In genomic region chr16:67173808-67174705, GRCh38 we compare ENCODE assay signal across 8 cellular contexts. TPM values are rescaled to one million over a fixed set of nuclear protein-coding genes. Genes with fewer than 3 reads are reported as not detected.
DNase-seq lines count a peak whose midpoint lies in the region; ATAC-seq and TF ChIP-seq lines count a peak whose summit lies in the region.

No MANE protein-coding gene starts in this region.

- H3K27ac Mint-ChIP-seq in naive thymus-derived CD8-positive, alpha-beta T cell = peak overlapping the region in 3 of 10 donors; percentile 53 to 62 (median 60)
- peak overlapping the region; percentile 94 for H3K27ac Mint-ChIP-seq in type B pancreatic cell

- peaks cover 38 to 86% (median 49%) of the 10 kb centered on the region in 5 donors for H3K27me3 Mint-ChIP-seq in naive thymus-derived CD8-positive, alpha-beta T cell
- peaks cover 69% of the 10 kb centered on the region for H3K27me3 Mint-ChIP-seq in type B pancreatic cell

- no peaks in the 10 kb centered on the region for H3K79me2 ChIP-seq in OCI-LY7 (ENCODE audit: insufficient read depth, low read depth, low read length)

- peak; percentile 81 for DNase-seq in AG10803 (ENCODE audit: low read depth)
- peak; percentile 92 for DNase-seq in HPDE6-E6E7 (ENCODE audit: extremely low spot score)
- peak; percentile 35 for DNase-seq in OCI-LY7 (ENCODE audit: low spot score)
- peak; percentile 59 for DNase-seq in activated gamma-delta T cell treated with Interleukin-2 at 50 U/mL for 16 hours
- peak; percentile 72 for DNase-seq in fibroblast of the aortic adventitia (ENCODE audit: low read depth)
- peak in 9 of 10 donors; percentile 41 to 76 (median 50) for DNase-seq in naive thymus-derived CD8-positive, alpha-beta T cell
- DNase-seq in type B pancreatic cell (ENCODE audit: extremely low spot score, unreplicated experiment) = no peak

- TF ChIP-seq CTCF in AG10803 (conservative IDR thresholded peaks at IDR 0.05; ENCODE audit: low read length) = peak; percentile 26; the same call in 1 of the 2 replicates
- 0 out of 2 replicates have a peak, but pooled peaks have one; percentile 10 for TF ChIP-seq CTCF in OCI-LY7 (conservative IDR thresholded peaks at IDR 0.05; ENCODE audit: low read length)
- peak; percentile 14 for TF ChIP-seq CTCF in fibroblast of the aortic adventitia (IDR thresholded peaks at IDR 0.05; ENCODE audit: insufficient read depth, low read length)
- TF ChIP-seq CTCF in type B pancreatic cell (conservative IDR thresholded peaks at IDR 0.05) = peak; percentile 36

- H3K4me3 ChIP-seq in AG10803 (ENCODE audit: low read length) (peak overlapping the region; percentile 59), OCI-LY7 (ENCODE audit: low read depth, low read length, poor library complexity, severe bottlenecking) (peak overlapping the region; percentile 31), fibroblast of the aortic adventitia (ENCODE audit: low read depth, low read length) (peak overlapping the region; percentile 55)

- peak; percentile 45 for ATAC-seq in GM18517 (IDR thresholded peaks at IDR 0.05; ENCODE audit: unreplicated experiment)
- ATAC-seq in naive thymus-derived CD8-positive, alpha-beta T cell = peak; percentile 79 to 87

- H3K4me2 ChIP-seq in OCI-LY7 (ENCODE audit: low read length) = peak overlapping the region; percentile 65

- H3K4me3 Mint-ChIP-seq in naive thymus-derived CD8-positive, alpha-beta T cell = peak overlapping the region; percentile 72 to 97 (median 88)
- H3K4me3 Mint-ChIP-seq in type B pancreatic cell = peak overlapping the region; percentile 88

- H3K36me3 ChIP-seq in OCI-LY7 (ENCODE audit: insufficient read depth, low read length) = no peaks in the 10 kb centered on the region

- H3K4me1 ChIP-seq in OCI-LY7 (ENCODE audit: insufficient read depth, low read length, poor library complexity, severe bottlenecking) = peaks cover 32% of the 10 kb centered on the region

- no peak overlapping the region for H3K27ac ChIP-seq in OCI-LY7 (ENCODE audit: low read depth, low read length, poor library complexity, severe bottlenecking)

- no peaks in the 10 kb centered on the region for H4K20me1 ChIP-seq in OCI-LY7 (ENCODE audit: insufficient read depth, low read length)

- POLR2A ChIA-PET in OCI-LY7 (lab: Charles Lee) = interaction anchor here (0.6 to 1.0 kb wide), 2 partner anchors 119 to 221 kb away, joined by 4 to 6 read pairs; no protein-coding TSS in a partner anchor
- POLR2A ChIA-PET in naive thymus-derived CD8-positive, alpha-beta T cell (lab: Charles Lee) = interaction anchor here (0.9 to 1.4 kb wide), 4 partner anchors 11 to 305 kb away, joined by 3 to 6 read pairs (median 4); no protein-coding TSS in a partner anchor

- no peaks in the 10 kb centered on the region for H3K9me3 Mint-ChIP-seq in naive thymus-derived CD8-positive, alpha-beta T cell
- H3K9me3 Mint-ChIP-seq in type B pancreatic cell = no peaks in the 10 kb centered on the region

- peaks cover 0 to 3% (median 0%) of the 10 kb centered on the region in 3 donors for H3K36me3 Mint-ChIP-seq in naive thymus-derived CD8-positive, alpha-beta T cell
- H3K36me3 Mint-ChIP-seq in type B pancreatic cell = peaks cover 8% of the 10 kb centered on the region

- no peaks in the 10 kb centered on the region for H3K9me2 ChIP-seq in OCI-LY7 (ENCODE audit: insufficient read depth, low read length)

- CTCF ChIA-PET in OCI-LY7 (lab: Charles Lee; ENCODE audit: unreplicated experiment) = no interaction called here

- peaks cover 21 to 50% (median 40%) of the 10 kb centered on the region in 4 donors for H3K4me1 Mint-ChIP-seq in naive thymus-derived CD8-positive, alpha-beta T cell
- peaks cover 29% of the 10 kb centered on the region for H3K4me1 Mint-ChIP-seq in type B pancreatic cell (ENCODE audit: unreplicated experiment)

- no TSS peak for BruUV-seq in OCI-LY7 (replicated peaks; lab: Mats Ljungman, UMichigan)

- no peak overlapping the region for H2AFZ ChIP-seq in OCI-LY7 (ENCODE audit: low read length)

- H3K9me3 ChIP-seq in OCI-LY7 (ENCODE audit: low read length) = no peaks in the 10 kb centered on the region

- intact Hi-C loops in OCI-LY7 (cut with micrococcal nuclease; ENCODE audit: unreplicated experiment) = no loop called here

RNA-seq across cellular contexts. Expression of gene NOL3, which starts 3.7 kb away (rescaled TPM):
- total RNA-seq in OCI-LY7 (2014; rRNA removed; shearing (Covaris generic)) = 1.1 and 2.2 TPM in 2 replicates
- total RNA-seq in OCI-LY7 (2022) (4.1 and 4.4 TPM in 2 replicates), fibroblast of the aortic adventitia (ENCODE audit: low replicate concordance) (10.1 and 27.1 TPM in 2 replicates), type B pancreatic cell (ENCODE audit: low replicate concordance) (8.4 and 17.5 TPM in 2 replicates)
- total RNA-seq in naive thymus-derived CD8-positive, alpha-beta T cell = 1 to 10 TPM in 1 of 2 experiments, under 1 TPM in 1; 0.70 to 1.6 TPM
- polyA plus RNA-seq in naive thymus-derived CD8-positive, alpha-beta T cell = not detected

RNA-seq across cellular contexts. Expression of gene HSF4, which starts 9.5 kb away (rescaled TPM):
- total RNA-seq in OCI-LY7 (2014; rRNA removed; shearing (Covaris generic)) = 8.1 and 12.8 TPM in 2 replicates
- total RNA-seq in OCI-LY7 (2022) (16.2 and 17.0 TPM in 2 replicates), fibroblast of the aortic adventitia (ENCODE audit: low replicate concordance) (6.4 and 17.9 TPM in 2 replicates), type B pancreatic cell (ENCODE audit: low replicate concordance) (10.4 and 11.1 TPM in 2 replicates)
- total RNA-seq in naive thymus-derived CD8-positive, alpha-beta T cell = 10 to 100 TPM in 1 of 2 experiments, 1 to 10 TPM in 1; 9.7 to 14.8 TPM
- not detected for polyA plus RNA-seq in naive thymus-derived CD8-positive, alpha-beta T cell

RNA-seq across cellular contexts. Expression of gene MATCAP1, which starts 9.7 kb away (rescaled TPM):
- 18.0 and 22.9 TPM in 2 replicates for total RNA-seq in OCI-LY7 (2014; rRNA removed; shearing (Covaris generic))
- total RNA-seq in OCI-LY7 (2022) (39.6 and 42.3 TPM in 2 replicates), fibroblast of the aortic adventitia (ENCODE audit: low replicate concordance) (8.6 and 9.9 TPM in 2 replicates), type B pancreatic cell (ENCODE audit: low replicate concordance) (43.5 and 77.8 TPM in 2 replicates)
- total RNA-seq in naive thymus-derived CD8-positive, alpha-beta T cell = 1 to 10 TPM; 4.2 to 7.5 TPM
- polyA plus RNA-seq in naive thymus-derived CD8-positive, alpha-beta T cell = under 1 TPM; 0.28 to 0.98 (median 0.75) TPM

RNA-seq across cellular contexts. Expression of gene FBXL8, which starts 14.3 kb away (rescaled TPM):
- 5.8 and 7.3 TPM in 2 replicates for total RNA-seq in OCI-LY7 (2014; rRNA removed; shearing (Covaris generic))
- total RNA-seq in OCI-LY7 (2022) (10.4 and 12.2 TPM in 2 replicates), fibroblast of the aortic adventitia (ENCODE audit: low replicate concordance) (11.3 and 29.7 TPM in 2 replicates), type B pancreatic cell (ENCODE audit: low replicate concordance) (4.5 and 9.2 TPM in 2 replicates)
- total RNA-seq in naive thymus-derived CD8-positive, alpha-beta T cell = 10 to 100 TPM in 1 of 2 experiments, 1 to 10 TPM in 1; 9.0 to 10.9 TPM
- polyA plus RNA-seq in naive thymus-derived CD8-positive, alpha-beta T cell = 1 to 10 TPM; 1.8 to 2.8 (median 2.5) TPM

RNA-seq across cellular contexts. Expression of gene TRADD, which starts 14.3 kb away (rescaled TPM):
- total RNA-seq in OCI-LY7 (2014; rRNA removed; shearing (Covaris generic)) = 11.3 and 11.6 TPM in 2 replicates
- total RNA-seq in OCI-LY7 (2022) (15.4 and 16.7 TPM in 2 replicates), fibroblast of the aortic adventitia (ENCODE audit: low replicate concordance) (12.3 and 29.1 TPM in 2 replicates), type B pancreatic cell (ENCODE audit: low replicate concordance) (6.2 and 14.8 TPM in 2 replicates)
- 10 to 100 TPM; 41.0 to 43.4 TPM for total RNA-seq in naive thymus-derived CD8-positive, alpha-beta T cell
- polyA plus RNA-seq in naive thymus-derived CD8-positive, alpha-beta T cell = 10 to 100 TPM; 44.9 to 49.1 (median 48.2) TPM
